In genomic region chr1:55010887-55011217, GRCh38 we compare ENCODE assay signal across 32 cellular contexts. TPM values are rescaled to one million over a fixed set of nuclear protein-coding genes. Genes with fewer than 3 reads are reported as not detected.
DNase-seq lines count a peak whose midpoint lies in the region; ATAC-seq and TF ChIP-seq lines count a peak whose summit lies in the region.
"Had no signal": no experiment of that assay in that cellular context is flagged by ENCODE, and none has a peak within 500 bp of the region (broad histone marks: within the 10 kb centered on the region; RNA-seq: fewer than 3 reads in every experiment).

No MANE protein-coding gene starts in this region.

- H3K4me2 ChIP-seq in GM23338 (peak overlapping the region; percentile 64), PC-3 (ENCODE audit: low read length) (no peak overlapping the region)
- H3K4me2 ChIP-seq: BLaER1 treated with 17β-estradiol and CSF1 and Interleukin-3, amounts not matched to agents 10 nM and 100 nM had no signal

- peaks cover 10% of the 10 kb centered on the region for H3K27me3 Mint-ChIP-seq in GM23338 (ENCODE audit: insufficient read depth, low read depth, poor library complexity)
- peaks cover 27% of the 10 kb centered on the region for H3K27me3 Mint-ChIP-seq in endodermal cell (ENCODE audit: insufficient read depth)
- H3K27me3 Mint-ChIP-seq in natural killer cell treated with Interleukin-12 subunit alpha and Interleukin-12 subunit beta and Interleukin-15 and Interleukin-18, amount 100 ng/mL, for 72 hours: peaks cover 11 to 22% of the 10 kb centered on the region in 2 donors

- H3K27me3 ChIP-seq in GM23338 (ENCODE audit: insufficient read depth) (no peaks in the 10 kb centered on the region), endodermal cell (ENCODE audit: control insufficient read depth, insufficient read depth, low read length, poor library complexity, severe bottlenecking) (no peaks in the 10 kb centered on the region), PC-3 (ENCODE audit: low read length) (no peaks in the 10 kb centered on the region)
- H3K27me3 ChIP-seq: BLaER1 treated with 17β-estradiol and CSF1 and Interleukin-3, amounts not matched to agents 10 nM and 100 nM; right lobe of liver had no signal

- WGBS in endodermal cell (ENCODE audit: insufficient coverage in 1 of 2, insufficient read length in 1 of 2), 2 experiments: 76 to 89% methylated on average over 5 to 7 of the region's 7 CpGs

- H3K4me1 ChIP-seq in GM23338 (ENCODE audit: insufficient read depth) (peaks cover 16% of the 10 kb centered on the region; the same call in 1 of the 2 replicates), endodermal cell (ENCODE audit: control insufficient read depth, insufficient read depth, low read length) (no peaks in the 10 kb centered on the region), PC-3 (ENCODE audit: insufficient read depth, low read length) (peaks cover 10% of the 10 kb centered on the region)
- H3K4me1 ChIP-seq: right lobe of liver had no signal

- no peaks in the 10 kb centered on the region for H3K9me2 ChIP-seq in GM23338 (ENCODE audit: insufficient read depth)
- H3K9me2 ChIP-seq in PC-3 (replicated peaks; ENCODE audit: low read length): no peaks in the 10 kb centered on the region

- DNase-seq in GM23338 (ENCODE audit: low spot score): peak; percentile 59
- peak; percentile 45 for DNase-seq in RPMI8226
- DNase-seq in endodermal cell: no peak
- no peak for DNase-seq in natural killer cell treated with Interleukin-12 subunit alpha and Interleukin-12 subunit beta and Interleukin-15 and Interleukin-18, amount 100 ng/mL, for 72 hours (ENCODE audit: low spot score)
- no peak for DNase-seq in effector CD4-positive, alpha-beta T cell
- DNase-seq in PC-3: no peak
- no peak for DNase-seq in NK-92 treated with Interleukin-12 subunit alpha and Interleukin-12 subunit beta, amount 100 ng/mL, for 24 hours (lab: John Stamatoyannopoulos, UW)
- DNase-seq: activated CD4-positive, alpha-beta T cell treated with anti-CD3 and anti-CD28 coated beads, Interleukin-2, amount 50 U/mL, for 1 hour; caudate nucleus; COR-L47; DMS53; GDM1; HFFc6; Karpas-422; NCI-H1436 treated with DMSO at 0.1 percent for 48 hours; NCI-H345; Right ventricle myocardium superior; stimulated activated CD4-positive, alpha-beta T cell treated with anti-CD3 and anti-CD28 coated beads, Interleukin-4, amount 100 ng/mL, for 24 hours had no signal

- POLR2A ChIA-PET in PC-3 (lab: Charles Lee; ENCODE audit: unreplicated experiment): no interaction called here

- peaks cover 9% of the 10 kb centered on the region for H3K36me3 Mint-ChIP-seq in GM23338 (ENCODE audit: low read depth)
- H3K36me3 Mint-ChIP-seq in endodermal cell (ENCODE audit: low read depth): peaks cover 9% of the 10 kb centered on the region
- H3K36me3 Mint-ChIP-seq in natural killer cell treated with Interleukin-12 subunit alpha and Interleukin-12 subunit beta and Interleukin-15 and Interleukin-18, amount 100 ng/mL, for 72 hours: no peaks in the 10 kb centered on the region
- H3K36me3 Mint-ChIP-seq: activated naive CD4-positive, alpha-beta T cell treated with anti-CD3 and anti-CD28 coated beads, Interleukin-2, amount 50 U/mL, for 72 hours; stimulated activated memory B cell treated with anti-CD40 and anti-IgM and Interleukin-4, amounts not matched to agents 10 μg/mL and 1 μg/mL and 100 μg/mL, for 72 hours had no signal

- no peaks in the 10 kb centered on the region for H3F3A ChIP-seq in GM23338 (replicated peaks; ENCODE audit: low read depth)
- no peaks in the 10 kb centered on the region for H3F3A ChIP-seq in PC-3 (ENCODE audit: low read length, unreplicated experiment)

- H4K20me1 ChIP-seq in GM23338 (replicated peaks; ENCODE audit: insufficient read depth): no peaks in the 10 kb centered on the region
- H4K20me1 ChIP-seq in PC-3 (ENCODE audit: low read length): no peaks in the 10 kb centered on the region
- H4K20me1 ChIP-seq: BLaER1 treated with 17β-estradiol and CSF1 and Interleukin-3, amounts not matched to agents 10 nM and 100 nM had no signal

- H3K36me3 ChIP-seq in GM23338 (ENCODE audit: insufficient read depth) (no peaks in the 10 kb centered on the region), endodermal cell (ENCODE audit: control insufficient read depth, insufficient read depth, low read length) (no peaks in the 10 kb centered on the region), PC-3 (ENCODE audit: low read depth, low read length) (no peaks in the 10 kb centered on the region)
- H3K36me3 ChIP-seq: BLaER1 treated with 17β-estradiol and CSF1 and Interleukin-3, amounts not matched to agents 10 nM and 100 nM; right lobe of liver had no signal

- H3K9me3 ChIP-seq in endodermal cell (ENCODE audit: control insufficient read depth, low read length): no peaks in the 10 kb centered on the region
- no peaks in the 10 kb centered on the region for H3K9me3 ChIP-seq in PC-3 (ENCODE audit: low read length)
- H3K9me3 ChIP-seq: right lobe of liver had no signal

- H3K4me1 Mint-ChIP-seq in GM23338: peaks cover 15% of the 10 kb centered on the region
- H3K4me1 Mint-ChIP-seq in endodermal cell: peaks cover 3% of the 10 kb centered on the region
- no peaks in the 10 kb centered on the region for H3K4me1 Mint-ChIP-seq in natural killer cell treated with Interleukin-12 subunit alpha and Interleukin-12 subunit beta and Interleukin-15 and Interleukin-18, amount 100 ng/mL, for 72 hours (ENCODE audit: low read depth in 2 of 2)
- H3K4me1 Mint-ChIP-seq: stimulated activated memory B cell treated with anti-CD40 and anti-IgM and Interleukin-4, amounts not matched to agents 10 μg/mL and 1 μg/mL and 100 μg/mL, for 72 hours had no signal

- intact Hi-C loops in PC-3 (cut with micrococcal nuclease): no loop called here

- no TSS peak for BruUV-seq in PC-3 (replicated peaks; lab: Mats Ljungman, UMichigan)

- H2AFZ ChIP-seq in GM23338 (no peak overlapping the region), PC-3 (ENCODE audit: low read length) (no peak overlapping the region)

- H3K4me3 Mint-ChIP-seq in GM23338: no peak overlapping the region
- H3K4me3 Mint-ChIP-seq in endodermal cell: no peak overlapping the region
- no peak overlapping the region for H3K4me3 Mint-ChIP-seq in natural killer cell treated with Interleukin-12 subunit alpha and Interleukin-12 subunit beta and Interleukin-15 and Interleukin-18, amount 100 ng/mL, for 72 hours
- H3K4me3 Mint-ChIP-seq: dendritic cell treated with granulocyte-macrophage colony-stimulating factor and Interleukin-4, amounts not matched to agents 40 ng/mL and 50 ng/mL, for 4 days; HFFc6; stimulated activated memory B cell treated with anti-CD40 and anti-IgM and Interleukin-4, amounts not matched to agents 10 μg/mL and 1 μg/mL and 100 μg/mL, for 72 hours; T-helper 2 cell treated with Interferon-gamma antibody and Interleukin-4, amounts not matched to agents 5 μg/mL and 100 μg/mL, for 36 hours had no signal

- H3K4me3 ChIP-seq in GM23338: no peak overlapping the region
- H3K4me3 ChIP-seq in endodermal cell (ENCODE audit: low read length): no peak overlapping the region
- H3K4me3 ChIP-seq in PC-3 (ENCODE audit: low read length): no peak overlapping the region
- H3K4me3 ChIP-seq: BLaER1 treated with 17β-estradiol and CSF1 and Interleukin-3, amounts not matched to agents 10 nM and 100 nM; lung; right lobe of liver had no signal

- TF ChIP-seq CTCF in GM23338 (conservative IDR thresholded peaks at IDR 0.05; ENCODE audit: low read depth in 2 of 2): peak; percentile 50 to 61
- TF ChIP-seq CTCF in endodermal cell (conservative IDR thresholded peaks at IDR 0.05): peak; percentile 48
- no peak for TF ChIP-seq CTCF in PC-3 (conservative IDR thresholded peaks at IDR 0.05; ENCODE audit: low read depth, low read length)

- no peaks in the 10 kb centered on the region for H3K79me2 ChIP-seq in GM23338 (replicated peaks; ENCODE audit: insufficient read depth)
- no peaks in the 10 kb centered on the region for H3K79me2 ChIP-seq in PC-3 (ENCODE audit: low read length)

- CTCF ChIA-PET in PC-3 (lab: Charles Lee): no interaction called here

- H3K27ac ChIP-seq in GM23338 (ENCODE audit: low read depth): no peak overlapping the region
- H3K27ac ChIP-seq in endodermal cell (ENCODE audit: low read depth, low read length): no peak overlapping the region
- no peak overlapping the region for H3K27ac ChIP-seq in PC-3 (ENCODE audit: low read length)
- H3K27ac ChIP-seq: BLaER1 treated with 17β-estradiol and CSF1 and Interleukin-3, amounts not matched to agents 10 nM and 100 nM; right lobe of liver; VCaP had no signal

- H3K27ac Mint-ChIP-seq in GM23338: no peak overlapping the region
- no peak overlapping the region for H3K27ac Mint-ChIP-seq in endodermal cell
- no peak overlapping the region for H3K27ac Mint-ChIP-seq in natural killer cell treated with Interleukin-12 subunit alpha and Interleukin-12 subunit beta and Interleukin-15 and Interleukin-18, amount 100 ng/mL, for 72 hours
- H3K27ac Mint-ChIP-seq: activated T-helper 2 cell treated with anti-CD3 and anti-CD28 coated beads, Interferon-gamma antibody, Interleukin-2, Interleukin-4, amounts not matched to agents 10 μg/mL and 5 μg/mL and 100 μg/mL, durations not matched to agents 14 hours and 24 hours and 36 hours; dendritic cell treated with granulocyte-macrophage colony-stimulating factor and Interleukin-4, amounts not matched to agents 40 ng/mL and 50 ng/mL, for 4 days; HFFc6; stimulated activated memory B cell treated with anti-CD40 and anti-IgM and Interleukin-4, amounts not matched to agents 10 μg/mL and 1 μg/mL and 100 μg/mL, for 72 hours; T-helper 2 cell treated with Interferon-gamma antibody and Interleukin-4, amounts not matched to agents 5 μg/mL and 100 μg/mL, for 36 hours had no signal

- peak; percentile 87 for ATAC-seq in GM23338
- peak; percentile 46 to 55 for ATAC-seq in natural killer cell treated with Interleukin-12 subunit alpha and Interleukin-12 subunit beta and Interleukin-15 and Interleukin-18, amount 100 ng/mL, for 72 hours
- ATAC-seq in GM19023 (IDR thresholded peaks at IDR 0.05; ENCODE audit: unreplicated experiment): no peak
- ATAC-seq in PC-3: no peak
- ATAC-seq: activated naive CD4-positive, alpha-beta T cell treated with anti-CD3 and anti-CD28 coated beads, Interleukin-2, amount 50 U/mL, for 72 hours; right lobe of liver; stimulated activated memory B cell treated with anti-CD40 and anti-IgM and Interleukin-4, amounts not matched to agents 10 μg/mL and 1 μg/mL and 100 μg/mL, for 72 hours had no signal

- H3K9ac ChIP-seq in endodermal cell (ENCODE audit: extremely low read depth, low read length, poor library complexity, severe bottlenecking) (no peak overlapping the region), PC-3 (ENCODE audit: low read length) (no peak overlapping the region)
- H3K9ac ChIP-seq: BLaER1 treated with 17β-estradiol and CSF1 and Interleukin-3, amounts not matched to agents 10 nM and 100 nM had no signal

- H3K9me3 Mint-ChIP-seq in GM23338: peaks cover 17% of the 10 kb centered on the region
- peaks cover 18% of the 10 kb centered on the region for H3K9me3 Mint-ChIP-seq in endodermal cell
- H3K9me3 Mint-ChIP-seq in natural killer cell treated with Interleukin-12 subunit alpha and Interleukin-12 subunit beta and Interleukin-15 and Interleukin-18, amount 100 ng/mL, for 72 hours: no peaks in the 10 kb centered on the region
- H3K9me3 Mint-ChIP-seq: activated naive CD4-positive, alpha-beta T cell treated with anti-CD3 and anti-CD28 coated beads, Interleukin-2, amount 50 U/mL, for 72 hours; activated T-helper 2 cell treated with anti-CD3 and anti-CD28 coated beads, Interferon-gamma antibody, Interleukin-2, Interleukin-4, amounts not matched to agents 10 μg/mL and 5 μg/mL and 100 μg/mL, durations not matched to agents 14 hours and 24 hours and 36 hours; dendritic cell treated with granulocyte-macrophage colony-stimulating factor and Interleukin-4, amounts not matched to agents 40 ng/mL and 50 ng/mL, for 4 days; HFFc6; T-helper 2 cell treated with Interferon-gamma antibody and Interleukin-4, amounts not matched to agents 5 μg/mL and 100 μg/mL, for 36 hours had no signal

RNA-seq across cellular contexts. Expression of gene BSND, which starts 12.1 kb away (rescaled TPM):
- 0.47 and 1.4 TPM in 2 replicates for total RNA-seq in GM23338 (2014; rRNA removed; shearing (Covaris generic))
- 0.50 and 0.55 TPM in 2 replicates for polyA plus RNA-seq in GM23338 (2016; fragmentation: Nextera tagmentation; extraction: Ambion mirVana)
- under 1 TPM; 0.13 to 0.20 TPM for total RNA-seq in endodermal cell
- not detected for polyA plus RNA-seq in endodermal cell (2013, experiment 1 of 2)
- polyA plus RNA-seq in endodermal cell (2013, experiment 2 of 2): 0.04 TPM
- not detected for total RNA-seq in natural killer cell treated with Interleukin-12 subunit alpha and Interleukin-12 subunit beta and Interleukin-15 and Interleukin-18, amount 100 ng/mL, for 72 hours
- not detected in 2 replicates for total RNA-seq in PC-3 (2014; rRNA removed)
- total RNA-seq: activated T-helper 2 cell treated with anti-CD3 and anti-CD28 coated beads, Interferon-gamma antibody, Interleukin-2, Interleukin-4, amounts not matched to agents 10 μg/mL and 5 μg/mL and 100 μg/mL, durations not matched to agents 14 hours and 24 hours and 36 hours; astrocyte; HFFc6; lung; right lobe of liver; Right ventricle myocardium superior; temporal lobe; urinary bladder had no signal
- polyA plus RNA-seq: AG04450, urinary bladder had no signal

RNA-seq across cellular contexts. Expression of gene PCSK9, which starts 28.5 kb away (rescaled TPM):
- 275 and 327 TPM in 2 replicates for total RNA-seq in GM23338 (2014; rRNA removed; shearing (Covaris generic))
- 77.6 and 78.0 TPM in 2 replicates for polyA plus RNA-seq in GM23338 (2016; fragmentation: Nextera tagmentation; extraction: Ambion mirVana)
- total RNA-seq in endodermal cell: 10 to 100 TPM; 26.1 to 59.9 TPM
- polyA plus RNA-seq in endodermal cell (2013, experiment 1 of 2): 19.1 TPM
- 20.2 TPM for polyA plus RNA-seq in endodermal cell (2013, experiment 2 of 2)
- not detected for total RNA-seq in natural killer cell treated with Interleukin-12 subunit alpha and Interleukin-12 subunit beta and Interleukin-15 and Interleukin-18, amount 100 ng/mL, for 72 hours
- total RNA-seq in PC-3 (2014; rRNA removed): 6.0 and 6.8 TPM in 2 replicates
- total RNA-seq: activated naive CD4-positive, alpha-beta T cell treated with anti-CD3 and anti-CD28 coated beads, Interleukin-2, amount 50 U/mL, for 72 hours; Right ventricle myocardium superior had no signal

RNA-seq across cellular contexts. Expression of gene TMEM61, which starts 30.4 kb away (rescaled TPM):
- 1.7 and 2.0 TPM in 2 replicates for total RNA-seq in GM23338 (2014; rRNA removed; shearing (Covaris generic))
- 1.8 and 3.6 TPM in 2 replicates for polyA plus RNA-seq in GM23338 (2016; fragmentation: Nextera tagmentation; extraction: Ambion mirVana)
- total RNA-seq in endodermal cell: not detected
- polyA plus RNA-seq in endodermal cell (2013, experiment 1 of 2): 0.28 TPM
- polyA plus RNA-seq in endodermal cell (2013, experiment 2 of 2): 0.33 TPM
- not detected for total RNA-seq in natural killer cell treated with Interleukin-12 subunit alpha and Interleukin-12 subunit beta and Interleukin-15 and Interleukin-18, amount 100 ng/mL, for 72 hours
- 0.95 and 3.8 TPM in 2 replicates for total RNA-seq in PC-3 (2014; rRNA removed)
- total RNA-seq: astrocyte, HFFc6, temporal lobe, urinary bladder had no signal
- polyA plus RNA-seq: AG04450 had no signal

Comparison
In these comparisons a context has a peak if more than half of its experiments do, and no peak if none do; other contexts are left out.
1. ATAC-seq: peak in GM23338 (single experiment) and natural killer cell treated with Interleukin-12 subunit alpha and Interleukin-12 subunit beta and Interleukin-15 and Interleukin-18, amount 100 ng/mL, for 72 hours (2 of 2); none in GM19023 (single experiment) and PC-3 (single experiment).
2. DNase-seq: peak in GM23338 (single experiment) and RPMI8226 (single experiment); none in endodermal cell (single experiment), natural killer cell treated with Interleukin-12 subunit alpha and Interleukin-12 subunit beta and Interleukin-15 and Interleukin-18, amount 100 ng/mL, for 72 hours (single experiment), effector CD4-positive, alpha-beta T cell (single experiment), PC-3 (single experiment) and NK-92 treated with Interleukin-12 subunit alpha and Interleukin-12 subunit beta, amount 100 ng/mL, for 24 hours (single experiment).